2 cellular contexts compared by ENCODE assay signal in the genomic region with DNA sequence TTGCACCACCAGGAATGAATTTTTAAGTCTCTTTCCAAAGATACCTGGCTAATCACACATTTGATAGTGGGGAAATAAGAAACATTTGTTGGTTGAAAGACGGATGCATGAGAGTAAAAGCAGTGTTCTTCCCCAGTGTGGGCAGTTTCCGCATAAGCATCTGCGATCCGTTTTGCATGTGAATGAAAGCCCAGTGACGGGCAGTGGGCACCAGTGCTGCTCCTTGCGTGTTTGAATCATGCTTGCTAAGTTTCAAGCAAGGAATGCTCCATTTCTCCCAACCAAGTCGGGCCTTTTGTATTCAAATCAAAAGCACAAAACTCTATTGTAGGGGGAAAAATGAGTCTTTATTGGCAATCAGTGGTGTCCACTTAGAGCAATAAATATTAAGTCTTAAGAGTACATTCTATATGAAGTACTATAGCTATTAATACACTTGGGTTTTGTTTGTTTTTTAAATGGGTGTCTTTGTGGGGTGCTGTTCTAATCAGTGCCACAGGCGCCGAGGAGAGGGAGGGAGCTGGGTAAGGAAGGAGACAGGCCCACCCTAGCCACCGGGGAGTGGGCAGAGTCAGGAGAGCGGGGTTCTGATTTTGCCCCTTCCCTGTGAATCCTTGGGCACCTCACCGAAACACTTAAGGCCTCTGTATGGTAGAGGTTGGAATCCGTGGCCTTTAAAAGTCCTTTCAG.
TF ChIP-seq lines count a peak whose summit lies in the region.

No MANE protein-coding gene starts in this region.

TF ChIP-seq in endothelial cell of umbilical vein, 7 proteins besides CTCF, POLR2A, EP300 and RAD21 (continued from another document):
- TF ChIP-seq EZH2 (IDR thresholded peaks at IDR 0.05; ENCODE audit: borderline replicate concordance, low read depth, low read length, severe bottlenecking) (no peak), FOS (IDR thresholded peaks at IDR 0.05; ENCODE audit: borderline replicate concordance, insufficient read depth, low read length) (no peak), POLR2AphosphoS5 (IDR thresholded peaks at IDR 0.05; ENCODE audit: insufficient read depth, low read depth, low read length) (no peak), MYC (IDR thresholded peaks at IDR 0.05; ENCODE audit: low read depth, low read length) (no peak)
- TF ChIP-seq, protein P1, sequence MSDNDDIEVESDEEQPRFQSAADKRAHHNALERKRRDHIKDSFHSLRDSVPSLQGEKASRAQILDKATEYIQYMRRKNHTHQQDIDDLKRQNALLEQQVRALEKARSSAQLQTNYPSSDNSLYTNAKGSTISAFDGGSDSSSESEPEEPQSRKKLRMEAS (IDR thresholded peaks at IDR 0.05; ENCODE audit: insufficient read depth, insufficient read length): no peak
TF ChIP-seq in endothelial cell of umbilical vein: peak in this region for 0.

TF ChIP-seq in neural cell, 6 proteins besides CTCF, POLR2A, EP300 and RAD21 (continued from another document):
- TF ChIP-seq, protein P2, sequence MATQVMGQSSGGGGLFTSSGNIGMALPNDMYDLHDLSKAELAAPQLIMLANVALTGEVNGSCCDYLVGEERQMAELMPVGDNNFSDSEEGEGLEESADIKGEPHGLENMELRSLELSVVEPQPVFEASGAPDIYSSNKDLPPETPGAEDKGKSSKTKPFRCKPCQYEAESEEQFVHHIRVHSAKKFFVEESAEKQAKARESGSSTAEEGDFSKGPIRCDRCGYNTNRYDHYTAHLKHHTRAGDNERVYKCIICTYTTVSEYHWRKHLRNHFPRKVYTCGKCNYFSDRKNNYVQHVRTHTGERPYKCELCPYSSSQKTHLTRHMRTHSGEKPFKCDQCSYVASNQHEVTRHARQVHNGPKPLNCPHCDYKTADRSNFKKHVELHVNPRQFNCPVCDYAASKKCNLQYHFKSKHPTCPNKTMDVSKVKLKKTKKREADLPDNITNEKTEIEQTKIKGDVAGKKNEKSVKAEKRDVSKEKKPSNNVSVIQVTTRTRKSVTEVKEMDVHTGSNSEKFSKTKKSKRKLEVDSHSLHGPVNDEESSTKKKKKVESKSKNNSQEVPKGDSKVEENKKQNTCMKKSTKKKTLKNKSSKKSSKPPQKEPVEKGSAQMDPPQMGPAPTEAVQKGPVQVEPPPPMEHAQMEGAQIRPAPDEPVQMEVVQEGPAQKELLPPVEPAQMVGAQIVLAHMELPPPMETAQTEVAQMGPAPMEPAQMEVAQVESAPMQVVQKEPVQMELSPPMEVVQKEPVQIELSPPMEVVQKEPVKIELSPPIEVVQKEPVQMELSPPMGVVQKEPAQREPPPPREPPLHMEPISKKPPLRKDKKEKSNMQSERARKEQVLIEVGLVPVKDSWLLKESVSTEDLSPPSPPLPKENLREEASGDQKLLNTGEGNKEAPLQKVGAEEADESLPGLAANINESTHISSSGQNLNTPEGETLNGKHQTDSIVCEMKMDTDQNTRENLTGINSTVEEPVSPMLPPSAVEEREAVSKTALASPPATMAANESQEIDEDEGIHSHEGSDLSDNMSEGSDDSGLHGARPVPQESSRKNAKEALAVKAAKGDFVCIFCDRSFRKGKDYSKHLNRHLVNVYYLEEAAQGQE (IDR thresholded peaks at IDR 0.05; ENCODE audit: borderline replicate concordance): no peak
- no peak for TF ChIP-seq TAF1 (IDR thresholded peaks at IDR 0.05; ENCODE audit: low read depth)
- TF ChIP-seq EZH2 (IDR thresholded peaks at IDR 0.05; ENCODE audit: borderline replicate concordance, insufficient read depth, low read length, poor library complexity, severe bottlenecking): no peak
- no peak for TF ChIP-seq POLR2AphosphoS5 (IDR thresholded peaks at IDR 0.05)
- no peak for TF ChIP-seq SMC3 (conservative IDR thresholded peaks at IDR 0.05; ENCODE audit: poor library complexity)
TF ChIP-seq in neural cell: peak in this region for 0.
